14 cellular contexts compared by ENCODE assay signal in the genomic region with DNA sequence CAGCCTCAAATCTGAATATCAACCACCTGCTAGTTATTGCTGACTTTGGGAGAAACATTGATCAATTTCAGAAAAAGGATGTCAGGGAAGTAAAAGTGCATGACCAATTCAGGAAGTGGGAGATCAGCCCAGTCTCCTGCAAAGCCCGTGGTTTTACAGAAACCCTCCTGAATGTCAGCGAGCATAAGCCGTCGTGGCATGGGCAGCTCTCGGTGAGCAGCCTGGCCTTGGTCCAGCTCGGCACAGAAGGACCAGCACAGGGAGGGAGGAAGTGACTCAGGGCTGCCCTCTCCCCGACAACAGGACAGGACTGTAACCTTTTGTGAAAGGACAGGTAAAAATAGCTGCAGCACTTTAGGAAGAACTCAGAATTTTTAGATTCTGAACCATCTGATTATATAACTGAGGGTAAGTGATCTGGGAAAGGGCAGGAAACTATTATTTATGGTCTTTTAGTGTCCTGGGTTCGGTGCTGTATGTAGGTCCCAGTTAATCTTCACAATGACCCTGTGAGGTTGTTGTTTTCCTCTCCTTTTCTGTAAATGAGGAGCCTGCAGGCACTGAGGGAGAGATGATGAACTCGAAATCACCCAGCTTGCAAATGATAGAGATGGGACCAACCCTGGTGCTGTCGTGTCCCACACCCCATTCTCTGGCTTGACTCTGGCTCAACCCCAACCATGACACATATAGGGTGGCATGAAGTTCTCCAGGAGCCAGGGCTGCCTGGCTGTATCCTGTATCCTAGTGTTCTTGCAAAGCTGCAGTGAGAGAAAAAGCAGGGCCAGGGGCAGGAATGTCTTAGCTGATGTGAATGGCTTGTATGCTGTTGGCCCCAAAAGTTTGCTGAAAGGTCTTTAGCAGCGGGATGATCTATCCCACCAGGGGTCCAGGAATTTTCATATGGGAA. TPM values are rescaled to one million over a fixed set of nuclear protein-coding genes. Genes with fewer than 3 reads are reported as not detected.
DNase-seq lines count a peak whose midpoint lies in the region; ATAC-seq and TF ChIP-seq lines count a peak whose summit lies in the region.
"Had no signal": no experiment of that assay in that cellular context is flagged by ENCODE, and none has a peak within 500 bp of the region (broad histone marks: within the 10 kb centered on the region; RNA-seq: fewer than 3 reads in every experiment).

No MANE protein-coding gene starts in this region.

- no peaks in the 10 kb centered on the region for H3K27me3 Mint-ChIP-seq in WTC11 (ENCODE audit: low read depth)
- peaks cover 10 to 30% of the 10 kb centered on the region in 2 donors for H3K27me3 Mint-ChIP-seq in CD8-positive, alpha-beta memory T cell

- intact Hi-C loops in sigmoid colon (cut with DNase I) = no loop called here

- peaks cover 0 to 12% (median 10%) of the 10 kb centered on the region in 4 donors for H3K4me1 ChIP-seq in sigmoid colon
- no peaks in the 10 kb centered on the region for H3K4me1 ChIP-seq in CD8-positive, alpha-beta memory T cell (ENCODE audit: insufficient read depth, low read length)

- H3K4me3 ChIP-seq in kidney epithelial cell (ENCODE audit: low read depth, low read length) (no peak overlapping the region), sigmoid colon (no peak overlapping the region)
- no peak overlapping the region for H3K4me3 ChIP-seq in CD8-positive, alpha-beta memory T cell (ENCODE audit: low read length)

- ATAC-seq in WTC11 = peak; percentile 34; the same call in 1 of the 2 replicates
- ATAC-seq: stimulated activated naive CD8-positive, alpha-beta T cell treated with anti-CD3 and anti-CD28 coated beads, Interleukin-15, Interleukin-2, amounts not matched to agents 100 U/mL and 50 U/mL, for 24 hours had no signal

- CTCF ChIA-PET in WTC11 (lab: Charles Lee) = interaction anchor here (0.6 kb wide), 1 partner anchor 365 kb away, joined by 3 read pairs; no protein-coding TSS in a partner anchor
- CTCF ChIA-PET in CD8-positive, alpha-beta memory T cell (lab: Charles Lee) = no interaction called here

- H3K27ac ChIP-seq in sigmoid colon = no peak overlapping the region
- no peak overlapping the region for H3K27ac ChIP-seq in CD8-positive, alpha-beta memory T cell (ENCODE audit: low read depth, low read length)
- H3K27ac ChIP-seq: C4-2B had no signal

- peak; percentile 85 for DNase-seq in A172 (ENCODE audit: low spot score)
- DNase-seq in HT-29 (ENCODE audit: low spot score) = peak; percentile 40
- DNase-seq in WTC11 (ENCODE audit: low spot score) = no peak
- DNase-seq in kidney epithelial cell (ENCODE audit: low read depth) = peak; percentile 14
- DNase-seq in mesenteric fat pad (ENCODE audit: low spot score) = no peak
- no peak for DNase-seq in sigmoid colon
- no peak for DNase-seq in epidermal melanocyte (ENCODE audit: insufficient read length, low spot score)
- no peak for DNase-seq in CD8-positive, alpha-beta memory T cell
- DNase-seq: activated CD4-positive, alpha-beta T cell treated with anti-CD3 and anti-CD28 coated beads, Interleukin-2, amount 10 ng/mL, durations not matched to agents 7 days and 5 days; cerebellar nuclear complex; NCI-H187; retina; stimulated activated naive CD8-positive, alpha-beta T cell treated with anti-CD3 and anti-CD28 coated beads, Interleukin-15, Interleukin-2, amounts not matched to agents 100 U/mL and 50 U/mL, for 24 hours had no signal

- no peak overlapping the region for H3K4me3 Mint-ChIP-seq in WTC11
- H3K4me3 Mint-ChIP-seq in CD8-positive, alpha-beta memory T cell = no peak overlapping the region
- H3K4me3 Mint-ChIP-seq: activated CD4-positive, alpha-beta T cell treated with anti-CD3 and anti-CD28 coated beads, Interleukin-2, amount 10 ng/mL, durations not matched to agents 7 days and 5 days had no signal

- H3K27me3 ChIP-seq in kidney epithelial cell (ENCODE audit: control insufficient read depth, insufficient read depth, low read length) (no peaks in the 10 kb centered on the region), sigmoid colon (no peaks in the 10 kb centered on the region)
- H3K27me3 ChIP-seq in CD8-positive, alpha-beta memory T cell (ENCODE audit: insufficient read depth, low read length, poor library complexity, severe bottlenecking) = no peaks in the 10 kb centered on the region

- H3K27ac Mint-ChIP-seq in WTC11 = no peak overlapping the region
- H3K27ac Mint-ChIP-seq in CD8-positive, alpha-beta memory T cell = no peak overlapping the region
- H3K27ac Mint-ChIP-seq: activated CD4-positive, alpha-beta T cell treated with anti-CD3 and anti-CD28 coated beads, Interleukin-2, amount 10 ng/mL, durations not matched to agents 7 days and 5 days had no signal

- peaks cover 11% of the 10 kb centered on the region for H3K9me3 Mint-ChIP-seq in WTC11
- no peaks in the 10 kb centered on the region for H3K9me3 Mint-ChIP-seq in CD8-positive, alpha-beta memory T cell
- H3K9me3 Mint-ChIP-seq: activated CD4-positive, alpha-beta T cell treated with anti-CD3 and anti-CD28 coated beads, Interleukin-2, amount 10 ng/mL, durations not matched to agents 7 days and 5 days had no signal

- TF ChIP-seq POLR2A in sigmoid colon (IDR thresholded peaks at IDR 0.05) = no peak

- 43 to 54% methylated on average over 11 of the region's 11 CpGs for WGBS in sigmoid colon, 2 donors

- POLR2A ChIA-PET in WTC11 (lab: Charles Lee) = interaction anchor here (0.6 kb wide), 1 partner anchor 114 kb away, joined by 3 read pairs; no protein-coding TSS in a partner anchor
- POLR2A ChIA-PET in CD8-positive, alpha-beta memory T cell (lab: Charles Lee) = no interaction called here

- peaks cover 18% of the 10 kb centered on the region for H3K4me1 Mint-ChIP-seq in WTC11
- H3K4me1 Mint-ChIP-seq in CD8-positive, alpha-beta memory T cell = peaks cover 0 to 5% (median 4%) of the 10 kb centered on the region in 3 donors

- no peaks in the 10 kb centered on the region for H3K36me3 ChIP-seq in kidney epithelial cell (ENCODE audit: control insufficient read depth, insufficient read depth, low read length)
- no peaks in the 10 kb centered on the region for H3K36me3 ChIP-seq in sigmoid colon
- H3K36me3 ChIP-seq in CD8-positive, alpha-beta memory T cell (ENCODE audit: insufficient read depth, low read length) = no peaks in the 10 kb centered on the region

- no peak for TF ChIP-seq CTCF in WTC11 (IDR thresholded peaks at IDR 0.05)
- TF ChIP-seq CTCF in kidney epithelial cell (IDR thresholded peaks at IDR 0.05; ENCODE audit: insufficient read depth, low read length, poor library complexity, severe bottlenecking) = no peak
- no peak for TF ChIP-seq CTCF in sigmoid colon (IDR thresholded peaks at IDR 0.05)

- H3K36me3 Mint-ChIP-seq in WTC11 = no peaks in the 10 kb centered on the region
- H3K36me3 Mint-ChIP-seq in CD8-positive, alpha-beta memory T cell = peaks cover 0 to 6% (median 0%) of the 10 kb centered on the region in 3 donors

- no peaks in the 10 kb centered on the region for H3K9me3 ChIP-seq in sigmoid colon
- H3K9me3 ChIP-seq in CD8-positive, alpha-beta memory T cell (ENCODE audit: low read length) = no peaks in the 10 kb centered on the region

- TF ChIP-seq EP300 in sigmoid colon (IDR thresholded peaks at IDR 0.05) = no peak

TF ChIP-seq in WTC11, 78 proteins besides CTCF, POLR2A, EP300 and RAD21 (continues in another document):
- TF ChIP-seq PRRX2 (CRISPR knock-in tag; IDR thresholded peaks at IDR 0.05) (no peak), KAT7 (CRISPR knock-in tag; IDR thresholded peaks at IDR 0.05; ENCODE audit: borderline replicate concordance) (no peak)
- TF ChIP-seq, protein P1, sequence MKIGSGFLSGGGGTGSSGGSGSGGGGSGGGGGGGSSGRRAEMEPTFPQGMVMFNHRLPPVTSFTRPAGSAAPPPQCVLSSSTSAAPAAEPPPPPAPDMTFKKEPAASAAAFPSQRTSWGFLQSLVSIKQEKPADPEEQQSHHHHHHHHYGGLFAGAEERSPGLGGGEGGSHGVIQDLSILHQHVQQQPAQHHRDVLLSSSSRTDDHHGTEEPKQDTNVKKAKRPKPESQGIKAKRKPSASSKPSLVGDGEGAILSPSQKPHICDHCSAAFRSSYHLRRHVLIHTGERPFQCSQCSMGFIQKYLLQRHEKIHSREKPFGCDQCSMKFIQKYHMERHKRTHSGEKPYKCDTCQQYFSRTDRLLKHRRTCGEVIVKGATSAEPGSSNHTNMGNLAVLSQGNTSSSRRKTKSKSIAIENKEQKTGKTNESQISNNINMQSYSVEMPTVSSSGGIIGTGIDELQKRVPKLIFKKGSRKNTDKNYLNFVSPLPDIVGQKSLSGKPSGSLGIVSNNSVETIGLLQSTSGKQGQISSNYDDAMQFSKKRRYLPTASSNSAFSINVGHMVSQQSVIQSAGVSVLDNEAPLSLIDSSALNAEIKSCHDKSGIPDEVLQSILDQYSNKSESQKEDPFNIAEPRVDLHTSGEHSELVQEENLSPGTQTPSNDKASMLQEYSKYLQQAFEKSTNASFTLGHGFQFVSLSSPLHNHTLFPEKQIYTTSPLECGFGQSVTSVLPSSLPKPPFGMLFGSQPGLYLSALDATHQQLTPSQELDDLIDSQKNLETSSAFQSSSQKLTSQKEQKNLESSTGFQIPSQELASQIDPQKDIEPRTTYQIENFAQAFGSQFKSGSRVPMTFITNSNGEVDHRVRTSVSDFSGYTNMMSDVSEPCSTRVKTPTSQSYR (CRISPR knock-in tag; IDR thresholded peaks at IDR 0.05) = no peak

RNA-seq across cellular contexts. Expression of a gene that starts 37.7 kb away (rescaled TPM):
- 6.5 and 8.7 TPM in 2 replicates for total RNA-seq in A172 (2014; rRNA removed; shearing (Covaris generic))
- 0.39 TPM in 1 of 2 replicates, not detected in the other for total RNA-seq in HT-29 (2014; rRNA removed; shearing (Covaris generic))
- 0.21 to 0.66 TPM (median 0.50 TPM) in 3 replicates for total RNA-seq in WTC11 (2021)
- 0.34 and 3.1 TPM in 2 replicates for total RNA-seq in kidney epithelial cell
- 20.0 TPM for total RNA-seq in mesenteric fat pad
- 10 to 100 TPM in 1 of 4 donors, 1 to 10 TPM in 3; 6.0 to 10.7 (median 7.5) TPM for total RNA-seq in sigmoid colon
- polyA plus RNA-seq in sigmoid colon = 1 to 10 TPM; 1.4 to 5.0 (median 4.2) TPM
- under 1 TPM in 1 of 2 experiments, not detected in 1; 0.24 TPM for total RNA-seq in CD8-positive, alpha-beta memory T cell
- 0.61 TPM for polyA plus RNA-seq in CD8-positive, alpha-beta memory T cell

Comparison
In these comparisons a context has a peak if more than half of its experiments do, and no peak if none do; other contexts are left out.
1. DNase-seq: peak in A172 (single experiment), HT-29 (single experiment) and kidney epithelial cell (single experiment); none in WTC11 (single experiment), mesenteric fat pad (single experiment), sigmoid colon (single experiment), epidermal melanocyte (single experiment) and CD8-positive, alpha-beta memory T cell (0 of 5).